Comparison of ENCODE assay signal across 8 cellular contexts in genomic region chr1:52032124-52032784, GRCh38. TPM values are rescaled to one million over a fixed set of nuclear protein-coding genes. Genes with fewer than 3 reads are reported as not detected.
DNase-seq lines count a peak whose midpoint lies in the region; ATAC-seq and TF ChIP-seq lines count a peak whose summit lies in the region.

No MANE protein-coding gene starts in this region.

- peak; percentile 17 for DNase-seq in AG08396 (ENCODE audit: low spot score)
- no peak for DNase-seq in PC-9
- no peak for DNase-seq in epithelial cell of prostate (ENCODE audit: low read depth, low spot score)
- no peak for DNase-seq in psoas muscle
- DNase-seq in retina = no peak
- DNase-seq in DMS53 treated with DMSO at 0.1 percent for 48 hours (lab: John Stamatoyannopoulos, UW; ENCODE audit: unreplicated experiment) = no peak

- H3K27me3 ChIP-seq in PC-9 (ENCODE audit: insufficient read depth, low read depth) (no peaks in the 10 kb centered on the region), psoas muscle (ENCODE audit: insufficient read depth in 3 of 3, low read length in 2 of 3) (no peaks in the 10 kb centered on the region)

- H3K36me3 ChIP-seq in PC-9 (ENCODE audit: low read depth) (no peaks in the 10 kb centered on the region), psoas muscle (ENCODE audit: insufficient read depth in 1 of 2, low read depth in 1 of 2) (peaks cover 0 to 14% of the 10 kb centered on the region in 2 donors)

- POLR2A ChIA-PET in PC-9 (lab: Charles Lee; ENCODE audit: unreplicated experiment) = interaction anchor here (0.6 kb wide), 2 partner anchors 107 to 201 kb away, joined by 3 to 4 read pairs; no protein-coding TSS in a partner anchor

- TF ChIP-seq CTCF in PC-9 (conservative IDR thresholded peaks at IDR 0.05) (no peak), psoas muscle (IDR thresholded peaks at IDR 0.05) (no peak)

- H3F3A ChIP-seq in PC-9 (ENCODE audit: insufficient read depth, low read depth) = peaks cover 6% of the 10 kb centered on the region

- H3K27ac ChIP-seq in PC-9 (no peak overlapping the region), epithelial cell of prostate (peak overlapping the region; percentile 71), psoas muscle (peak overlapping the region; percentile 93)

- BruUV-seq in PC-9 (replicated peaks; lab: Mats Ljungman, UMichigan) = no TSS peak

- peaks cover 11% of the 10 kb centered on the region for H3K4me1 ChIP-seq in PC-9 (replicated peaks; ENCODE audit: insufficient read depth)
- peaks cover 19% of the 10 kb centered on the region for H3K4me1 ChIP-seq in psoas muscle

- H3K9me2 ChIP-seq in PC-9 (ENCODE audit: insufficient read depth) = no peaks in the 10 kb centered on the region

- 58 to 67% (median 61%) methylated on average over 5 of the region's 5 CpGs for WGBS in psoas muscle, 3 donors

- CTCF ChIA-PET in PC-9 (lab: Charles Lee) = no interaction called here

- H3K79me2 ChIP-seq in PC-9 (ENCODE audit: low read depth) = peaks cover 32% of the 10 kb centered on the region

- H3K9me3 ChIP-seq in PC-9 (ENCODE audit: insufficient read depth, low read depth) (no peaks in the 10 kb centered on the region), psoas muscle (no peaks in the 10 kb centered on the region)

- ATAC-seq in GM19468 (IDR thresholded peaks at IDR 0.05; ENCODE audit: extremely low read depth, unreplicated experiment) = peak; percentile 15
- ATAC-seq in psoas muscle = peak in 1 of 4 donors; percentile 15
- no peak for ATAC-seq in HG03039 (IDR thresholded peaks at IDR 0.05; ENCODE audit: unreplicated experiment)

- H3K4me3 ChIP-seq in PC-9 (peak overlapping the region; percentile 68), psoas muscle (peak overlapping the region; percentile 92)

- H2AFZ ChIP-seq in PC-9 = 0 out of 2 replicates have a peak overlapping the region, but pooled peaks have one; percentile 86

- H3K4me2 ChIP-seq in PC-9 = peak overlapping the region; percentile 93

- peaks cover 22% of the 10 kb centered on the region for H4K20me1 ChIP-seq in PC-9 (ENCODE audit: insufficient read depth)

- intact Hi-C loops in PC-9 (cut with micrococcal nuclease; ENCODE audit: unreplicated experiment) = no loop called here
- intact Hi-C loops in psoas muscle (cut with DNase I) = loop anchor here in 1 of 2 donors (2.0 kb wide), 1 partner anchor 25 kb away; the partner anchor contains the start of gene BTF3L4

RNA-seq across cellular contexts. Expression of gene KTI12, which starts 1.4 kb away (rescaled TPM):
- total RNA-seq in PC-9 (2021) (9.5 and 11.7 TPM in 2 replicates), psoas muscle (1 to 10 TPM; 2.3 to 5.3 (median 4.4) TPM)
- polyA plus RNA-seq in psoas muscle = 10 to 100 TPM in 2 of 3 donors, 1 to 10 TPM in 1; 6.5 to 12.9 (median 10.0) TPM

RNA-seq across cellular contexts. Expression of gene TXNDC12, which starts 22.7 kb away (rescaled TPM):
- total RNA-seq in PC-9 (2021) = 61.3 and 77.3 TPM in 2 replicates
- total RNA-seq in psoas muscle = 10 to 100 TPM; 11.6 to 18.9 (median 14.6) TPM
- 10 to 100 TPM; 12.0 to 24.3 (median 18.1) TPM for polyA plus RNA-seq in psoas muscle

RNA-seq across cellular contexts. Expression of gene BTF3L4, which starts 23.8 kb away (rescaled TPM):
- total RNA-seq in PC-9 (2021) (47.0 and 48.6 TPM in 2 replicates), psoas muscle (10 to 100 TPM; 34.2 to 70.1 (median 55.5) TPM)
- 10 to 100 TPM; 55.0 to 69.4 (median 57.6) TPM for polyA plus RNA-seq in psoas muscle

RNA-seq across cellular contexts. Expression of gene RAB3B, which starts 41.8 kb away (rescaled TPM):
- 2.4 and 2.6 TPM in 2 replicates for total RNA-seq in PC-9 (2021)
- under 1 TPM in 1 of 4 donors, not detected in 3; 0.04 TPM for total RNA-seq in psoas muscle
- under 1 TPM in 1 of 3 donors, not detected in 2; under 0.01 TPM for polyA plus RNA-seq in psoas muscle
